In the genomic region with DNA sequence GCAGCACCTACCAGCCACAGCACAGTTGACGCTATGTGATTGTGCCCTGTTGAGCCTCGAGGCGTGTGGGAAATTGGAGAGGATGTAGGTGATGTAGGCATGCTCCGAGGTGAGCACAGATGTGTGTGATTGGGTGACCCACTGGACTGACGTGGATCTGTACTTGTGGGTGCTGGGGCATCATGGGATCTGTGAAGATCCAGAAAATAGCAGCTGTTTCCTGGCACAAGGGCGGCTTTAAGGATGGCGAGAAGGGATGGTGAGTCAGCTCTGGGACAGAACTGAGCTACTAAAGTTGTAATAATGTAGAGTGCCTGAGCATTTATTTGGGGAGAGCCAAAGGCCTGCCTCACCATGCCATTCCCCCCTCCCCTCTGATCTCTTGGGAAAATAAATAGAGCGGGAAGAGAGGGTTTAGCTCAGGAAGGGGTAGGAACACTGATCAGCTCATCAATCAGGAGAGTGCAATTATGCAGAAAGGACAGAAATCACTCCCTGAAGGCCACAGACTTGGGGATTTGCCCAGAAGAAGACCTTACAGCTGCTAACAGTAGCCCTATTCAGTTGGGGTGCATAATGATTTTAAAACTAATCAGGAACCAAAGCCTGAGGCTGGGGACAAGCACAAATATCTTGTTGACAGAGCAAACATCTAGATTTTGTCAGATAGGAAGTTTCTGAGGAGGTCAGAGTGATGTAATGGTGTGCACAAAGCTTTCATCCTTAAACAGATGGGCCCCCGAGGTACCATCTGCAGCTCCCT, we compare ENCODE assay signal across 7 cellular contexts. TPM values are rescaled to one million over a fixed set of nuclear protein-coding genes. Genes with fewer than 3 reads are reported as not detected.
DNase-seq lines count a peak whose midpoint lies in the region; ATAC-seq, FAIRE-seq and TF ChIP-seq lines count a peak whose summit lies in the region.

No MANE protein-coding gene starts in this region.

- peaks cover 35 to 89% of the 10 kb centered on the region in 2 experiments for H3K79me1 ChIP-seq in IMR-90 (ENCODE audit: low read depth in 1 of 2, low read length in 2 of 2)

- H4K5ac ChIP-seq in IMR-90 (ENCODE audit: low read depth, low read length): peak overlapping the region; percentile 66

- peak overlapping the region; percentile 76 for H2BK5ac ChIP-seq in IMR-90 (ENCODE audit: low read depth, low read length, poor library complexity, severe bottlenecking)

- in situ Hi-C loops in IMR-90 (cut with MboI; ENCODE audit: low sequenced_read_pairs): no loop called here

- peak overlapping the region; percentile 92 for H3K14ac ChIP-seq in IMR-90 (replicated peaks; ENCODE audit: low read depth, low read length)

- peak overlapping the region; percentile 80 for H3K4ac ChIP-seq in IMR-90 (ENCODE audit: low read depth, low read length)

- H4K20me1 ChIP-seq in IMR-90 (ENCODE audit: insufficient read depth, low read length) (peaks cover 22% of the 10 kb centered on the region), keratinocyte (ENCODE audit: control insufficient read depth, extremely low read depth, insufficient read depth, low read length) (peaks cover 8% of the 10 kb centered on the region)

- H3K27ac ChIP-seq in IMR-90 (ENCODE audit: insufficient read depth, low read length) (peak overlapping the region; percentile 73; the same call in 1 of the 2 replicates), VCaP (peak overlapping the region; percentile 33), keratinocyte (ENCODE audit: control insufficient read depth, insufficient read depth, low read length) (peak overlapping the region; percentile 18), tibial artery (peak overlapping the region; percentile 32 to 50), Peyer's patch (no peak overlapping the region)

- peak overlapping the region; percentile 30; the same call in 1 of the 2 replicates for H3K18ac ChIP-seq in IMR-90 (ENCODE audit: low read depth, low read length)

- FAIRE-seq in keratinocyte (lab: Jason Lieb, UNC): no peak

- H2AK5ac ChIP-seq in IMR-90 (ENCODE audit: low read depth, low read length): peak overlapping the region; percentile 89

- TF ChIP-seq RAD21 in IMR-90 (IDR thresholded peaks at IDR 0.05; ENCODE audit: low read length): no peak

- BruUV-seq in IMR-90 (replicated peaks; lab: Mats Ljungman, UMichigan): no TSS peak

- no peaks in the 10 kb centered on the region for H3K9me3 ChIP-seq in IMR-90 (ENCODE audit: control insufficient read depth, insufficient read depth, low read length)
- H3K9me3 ChIP-seq in keratinocyte (ENCODE audit: control insufficient read depth, low read depth, low read length): no peaks in the 10 kb centered on the region
- no peaks in the 10 kb centered on the region for H3K9me3 ChIP-seq in tibial artery
- no peaks in the 10 kb centered on the region for H3K9me3 ChIP-seq in mucosa of descending colon
- H3K9me3 ChIP-seq in Peyer's patch: no peaks in the 10 kb centered on the region

- peak; percentile 58 for ATAC-seq in IMR-90 (ENCODE audit: low read depth)
- ATAC-seq in mucosa of descending colon: no peak

- H2AK9ac ChIP-seq in IMR-90 (replicated peaks; ENCODE audit: low read depth, low read length, poor library complexity): peak overlapping the region; percentile 62

- WGBS in IMR-90 (ENCODE audit: extremely low coverage in 2 of 2, insufficient read length in 1 of 2), 2 experiments: 67% methylated on average over 1 of the region's 9 CpGs; no CpG with 5 or more reads in 1 of the 2 experiments

- peak overlapping the region; percentile 66; the same call in 1 of the 2 replicates for H4K91ac ChIP-seq in IMR-90 (ENCODE audit: insufficient read depth, low read depth, low read length)

- H2AFZ ChIP-seq in IMR-90 (replicated peaks; ENCODE audit: low read length, poor library complexity) (peak overlapping the region; percentile 73), keratinocyte (ENCODE audit: control insufficient read depth, low read length) (no peak overlapping the region)

- H3K4me3 ChIP-seq in IMR-90 (ENCODE audit: insufficient read depth, low read depth, low read length): no peak overlapping the region
- no peak overlapping the region for H3K4me3 ChIP-seq in keratinocyte (ENCODE audit: control insufficient read depth in 2 of 3, extremely low read depth in 1 of 3, insufficient read depth in 2 of 3, low read depth in 1 of 3, low read length in 3 of 3)
- no peak overlapping the region for H3K4me3 ChIP-seq in tibial artery
- H3K4me3 ChIP-seq in mucosa of descending colon: no peak overlapping the region
- H3K4me3 ChIP-seq in Peyer's patch: no peak overlapping the region

- H2BK15ac ChIP-seq in IMR-90 (ENCODE audit: low read depth, low read length): peak overlapping the region; percentile 79; the same call in 2 of the 3 replicates

- H3K23ac ChIP-seq in IMR-90 (ENCODE audit: low read depth, low read length): peak overlapping the region; percentile 70

- H3K79me2 ChIP-seq in keratinocyte (ENCODE audit: control insufficient read depth, insufficient read depth, low read length): peaks cover 97% of the 10 kb centered on the region

- H3K4me1 ChIP-seq in IMR-90 (ENCODE audit: control insufficient read depth, insufficient read depth, low read length) (peaks cover 25% of the 10 kb centered on the region), keratinocyte (ENCODE audit: control insufficient read depth, extremely low read depth, insufficient read depth, low read length) (peaks cover 29% of the 10 kb centered on the region), tibial artery (peaks cover 0 to 65% (median 26%) of the 10 kb centered on the region in 4 donors), mucosa of descending colon (ENCODE audit: low read depth) (peaks cover 27% of the 10 kb centered on the region), Peyer's patch (peaks cover 0 to 16% (median 0%) of the 10 kb centered on the region in 4 donors)

- H3K9me1 ChIP-seq in IMR-90 (ENCODE audit: insufficient read depth, low read length) (peaks cover 31% of the 10 kb centered on the region), keratinocyte (ENCODE audit: control insufficient read depth, extremely low read depth, insufficient read depth, low read length) (peaks cover 7% of the 10 kb centered on the region)

- TF ChIP-seq POLR2A in IMR-90 (IDR thresholded peaks at IDR 0.05; ENCODE audit: low read depth, low read length) (no peak), Peyer's patch (IDR thresholded peaks at IDR 0.05) (no peak)

- peak overlapping the region; percentile 22; the same call in 1 of the 2 replicates for H2BK20ac ChIP-seq in IMR-90 (ENCODE audit: low read depth, low read length)

- H3K36me3 ChIP-seq in IMR-90 (ENCODE audit: control insufficient read depth, insufficient read depth, low read length) (no peaks in the 10 kb centered on the region; the same call in 1 of the 2 replicates), keratinocyte (ENCODE audit: control insufficient read depth in 2 of 2, extremely low read depth in 1 of 2, insufficient read depth in 2 of 2, low read length in 2 of 2) (peaks cover 8 to 29% of the 10 kb centered on the region in 2 experiments), tibial artery (peaks cover 0 to 10% (median 0%) of the 10 kb centered on the region in 3 donors), mucosa of descending colon (ENCODE audit: low read depth) (no peaks in the 10 kb centered on the region), Peyer's patch (peaks cover 0 to 8% (median 0%) of the 10 kb centered on the region in 3 donors)

- H3K27me3 ChIP-seq in IMR-90 (ENCODE audit: control insufficient read depth, insufficient read depth, low read length) (no peaks in the 10 kb centered on the region), keratinocyte (ENCODE audit: control insufficient read depth, extremely low read depth, insufficient read depth, low read length) (no peaks in the 10 kb centered on the region), tibial artery (no peaks in the 10 kb centered on the region), Peyer's patch (no peaks in the 10 kb centered on the region)

- peak overlapping the region in 1 of 2 experiments; percentile 66; a peak in 2 of 4 replicates for H4K8ac ChIP-seq in IMR-90 (ENCODE audit: low read depth in 2 of 2, low read length in 2 of 2)

- intact Hi-C loops in IMR-90 (cut with micrococcal nuclease): no loop called here
- intact Hi-C loops in tibial artery (cut with DNase I; ENCODE audit: low total_unique reads): no loop called here
- intact Hi-C loops in mucosa of descending colon (cut with DNase I, micrococcal nuclease): no loop called here

- H3K4me2 ChIP-seq in IMR-90 (ENCODE audit: low read depth, low read length) (peak overlapping the region; percentile 31), keratinocyte (ENCODE audit: control insufficient read depth, extremely low read depth, insufficient read depth, low read depth, low read length) (no peak overlapping the region)

- H2BK120ac ChIP-seq in IMR-90 (ENCODE audit: low read depth, low read length): peak overlapping the region; percentile 72

- DNase-seq in IMR-90: peak; percentile 80
- peak; percentile 30 for DNase-seq in keratinocyte (ENCODE audit: low read depth, low spot score)
- no peak for DNase-seq in tibial artery
- no peak for DNase-seq in mucosa of descending colon
- DNase-seq in GM19240 (ENCODE audit: insufficient read length, low spot score): no peak
- no peak for DNase-seq in Peyer's patch

- H3K9ac ChIP-seq in IMR-90 (ENCODE audit: low read depth, low read length): no peak overlapping the region
- H3K9ac ChIP-seq in keratinocyte (ENCODE audit: control insufficient read depth, extremely low read depth, insufficient read depth, low read length): peak overlapping the region; percentile 6

- dilution Hi-C loops in IMR-90 (cut with HindIII; ENCODE audit: low sequenced_read_pairs, unreplicated experiment) (no loop called here), keratinocyte (cut with MboI; ENCODE audit: extremely low pct_ligation_motif_present, low sequenced_read_pairs) (no loop called here)

- H3K56ac ChIP-seq in IMR-90 (ENCODE audit: extremely low read depth, insufficient read depth, low read length): no peak overlapping the region

- TF ChIP-seq CTCF in IMR-90 (conservative IDR thresholded peaks at IDR 0.05; ENCODE audit: low read depth, low read length): no peak
- no peak for TF ChIP-seq CTCF in VCaP (conservative IDR thresholded peaks at IDR 0.05)
- no peak for TF ChIP-seq CTCF in keratinocyte (optimal IDR thresholded peaks at IDR 0.05 in 1 of 3, IDR thresholded peaks at IDR 0.05 in 1 of 3, conservative IDR thresholded peaks at IDR 0.05 in 1 of 3; ENCODE audit: extremely low read depth in 1 of 3, insufficient read depth in 2 of 3, low read length in 3 of 3)
- TF ChIP-seq CTCF in tibial artery (IDR thresholded peaks at IDR 0.05): no peak
- TF ChIP-seq CTCF in mucosa of descending colon (IDR thresholded peaks at IDR 0.05): no peak
- no peak for TF ChIP-seq CTCF in Peyer's patch (IDR thresholded peaks at IDR 0.05)

- POLR2A ChIA-PET in IMR-90 (lab: Charles Lee; ENCODE audit: unreplicated experiment): no interaction called here

- CTCF ChIA-PET in IMR-90 (lab: Yijun Ruan, JAX): no interaction called here

RNA-seq across cellular contexts. Expression of a gene that starts 30.2 kb away (rescaled TPM):
- total RNA-seq in IMR-90 (2012; rRNA removed) (12.8 and 12.9 TPM in 2 replicates), mucosa of descending colon (10 to 100 TPM; 30.7 to 55.5 (median 41.0) TPM), Peyer's patch (10 to 100 TPM; 27.1 to 57.4 (median 55.1) TPM)
- polyA plus RNA-seq in IMR-90 (2012; rRNA removed) (10.1 and 10.2 TPM in 2 replicates), keratinocyte (30.6 to 33.5 TPM (median 32.1 TPM) in 3 replicates)
- 3.6 and 5.0 TPM in 2 replicates for polyA plus RNA-seq in IMR-90 (2012; cell fraction: cytosol; rRNA removed)
- polyA plus RNA-seq in IMR-90 (2012; cell fraction: nucleus; rRNA removed; ENCODE audit: low replicate concordance): 27.3 and 53.0 TPM in 2 replicates
- polyA plus RNA-seq in keratinocyte (2011; ENCODE audit: low read depth): 9.5 TPM
- polyA plus RNA-seq in keratinocyte (2011; cell fraction: cytosol; rRNA removed): 15.8 and 21.1 TPM in 2 replicates
- polyA plus RNA-seq in keratinocyte (2011; cell fraction: nucleus; rRNA removed): 68.8 and 75.6 TPM in 2 replicates
- 17.3 and 21.0 TPM in 2 replicates for polyA plus RNA-seq in keratinocyte (2012; ENCODE audit: low replicate concordance)
- 47.9 to 95.9 TPM (median 87.9 TPM) in 3 replicates for polyA minus RNA-seq in keratinocyte
- polyA minus RNA-seq in keratinocyte (2011; cell fraction: cytosol; rRNA and poly(A)+ RNA removed): 38.4 TPM
- polyA minus RNA-seq in keratinocyte (2011; cell fraction: nucleus; rRNA and poly(A)+ RNA removed): 94.2 and 157 TPM in 2 replicates

Comparison
In these comparisons a context has a peak if more than half of its experiments do, and no peak if none do; other contexts are left out.
1. DNase-seq: peak in IMR-90 (single experiment) and keratinocyte (single experiment); none in tibial artery (0 of 2), mucosa of descending colon (0 of 3), GM19240 (single experiment) and Peyer's patch (0 of 3).
2. H3K27ac ChIP-seq: peak in IMR-90 (single experiment), VCaP (single experiment), keratinocyte (single experiment) and tibial artery (2 of 2); none in Peyer's patch (0 of 4).